ENCODE assay signal across 11 cellular contexts in genomic region chr16:78249056-78249455, GRCh38.
DNase-seq lines count a peak whose midpoint lies in the region; ATAC-seq and TF ChIP-seq lines count a peak whose summit lies in the region.
"Had no signal": no experiment of that assay in that cellular context is flagged by ENCODE, and none has a peak within 500 bp of the region (broad histone marks: within the 10 kb centered on the region; RNA-seq: fewer than 3 reads in every experiment).

No MANE protein-coding gene starts in this region.

- DNase-seq in D341Med (ENCODE audit: low spot score) (peak; percentile 82), NCI-H1436 (lab: John Stamatoyannopoulos, UW) (peak; percentile 74), epithelial cell of proximal tubule (ENCODE audit: low read depth) (peak; percentile 22), mesenchymal stem cell (peak; percentile 22), 8988T (no peak)
- no peak for DNase-seq in stimulated activated naive B cell treated with anti-CD40 and anti-IgM and Interleukin-4, amounts not matched to agents 10 μg/mL and 1 μg/mL and 100 μg/mL, for 72 hours
- DNase-seq: activated CD4-positive, alpha-beta T cell treated with anti-CD3 and anti-CD28 coated beads, Interleukin-2, amount 10 ng/mL, durations not matched to agents 24 days and 14 days; SW 1271 had no signal

- no peak overlapping the region for H3K23ac ChIP-seq in mesenchymal stem cell (ENCODE audit: low read length in 2 of 2)

- H2BK5ac ChIP-seq in mesenchymal stem cell (ENCODE audit: low read depth, low read length, poor library complexity, severe bottlenecking): no peak overlapping the region

- H3K9me3 ChIP-seq in mesenchymal stem cell (ENCODE audit: control insufficient read depth, low read length): no peaks in the 10 kb centered on the region

- H3K27ac Mint-ChIP-seq in activated T-helper 17 cell treated with anti-CD3 and anti-CD28 coated beads, Interleukin-2, amount 50 U/mL, for 72 hours: no peak overlapping the region
- no peak overlapping the region for H3K27ac Mint-ChIP-seq in stimulated activated naive B cell treated with anti-CD40 and anti-IgM and Interleukin-4, amounts not matched to agents 10 μg/mL and 1 μg/mL and 100 μg/mL, for 72 hours
- H3K27ac Mint-ChIP-seq: activated CD4-positive, alpha-beta T cell treated with anti-CD3 and anti-CD28 coated beads, Interleukin-2, amount 10 ng/mL, durations not matched to agents 24 days and 14 days had no signal

- H3K79me1 ChIP-seq in mesenchymal stem cell (replicated peaks; ENCODE audit: low read length, poor library complexity, severe bottlenecking): peaks cover 7% of the 10 kb centered on the region

- H2BK12ac ChIP-seq in mesenchymal stem cell (ENCODE audit: low read length in 2 of 2): no peak overlapping the region

- H3K4ac ChIP-seq in mesenchymal stem cell (ENCODE audit: low read depth in 1 of 2, low read length in 2 of 2): no peak overlapping the region

- no peaks in the 10 kb centered on the region for H3K9me3 Mint-ChIP-seq in activated T-helper 17 cell treated with anti-CD3 and anti-CD28 coated beads, Interleukin-2, amount 50 U/mL, for 72 hours
- peaks cover 0 to 4% of the 10 kb centered on the region in 2 donors for H3K9me3 Mint-ChIP-seq in stimulated activated naive B cell treated with anti-CD40 and anti-IgM and Interleukin-4, amounts not matched to agents 10 μg/mL and 1 μg/mL and 100 μg/mL, for 72 hours
- H3K9me3 Mint-ChIP-seq: activated CD4-positive, alpha-beta T cell treated with anti-CD3 and anti-CD28 coated beads, Interleukin-2, amount 10 ng/mL, durations not matched to agents 24 days and 14 days had no signal

- no peak overlapping the region for H4K8ac ChIP-seq in mesenchymal stem cell (ENCODE audit: low read length)

- no peak overlapping the region for H3K4me3 Mint-ChIP-seq in activated T-helper 17 cell treated with anti-CD3 and anti-CD28 coated beads, Interleukin-2, amount 50 U/mL, for 72 hours
- no peak overlapping the region for H3K4me3 Mint-ChIP-seq in stimulated activated naive B cell treated with anti-CD40 and anti-IgM and Interleukin-4, amounts not matched to agents 10 μg/mL and 1 μg/mL and 100 μg/mL, for 72 hours
- H3K4me3 Mint-ChIP-seq: activated CD4-positive, alpha-beta T cell treated with anti-CD3 and anti-CD28 coated beads, Interleukin-2, amount 10 ng/mL, durations not matched to agents 24 days and 14 days had no signal

- H3K36me3 Mint-ChIP-seq in activated T-helper 17 cell treated with anti-CD3 and anti-CD28 coated beads, Interleukin-2, amount 50 U/mL, for 72 hours (ENCODE audit: low read depth): no peaks in the 10 kb centered on the region
- peaks cover 6 to 7% of the 10 kb centered on the region in 2 donors for H3K36me3 Mint-ChIP-seq in stimulated activated naive B cell treated with anti-CD40 and anti-IgM and Interleukin-4, amounts not matched to agents 10 μg/mL and 1 μg/mL and 100 μg/mL, for 72 hours

- H3K27ac ChIP-seq in mesenchymal stem cell (ENCODE audit: low read length, poor library complexity, severe bottlenecking): no peak overlapping the region
- H3K27ac ChIP-seq: epithelial cell of prostate had no signal

- no peaks in the 10 kb centered on the region for H3K4me1 Mint-ChIP-seq in activated T-helper 17 cell treated with anti-CD3 and anti-CD28 coated beads, Interleukin-2, amount 50 U/mL, for 72 hours
- no peaks in the 10 kb centered on the region for H3K4me1 Mint-ChIP-seq in stimulated activated naive B cell treated with anti-CD40 and anti-IgM and Interleukin-4, amounts not matched to agents 10 μg/mL and 1 μg/mL and 100 μg/mL, for 72 hours
- H3K4me1 Mint-ChIP-seq: activated CD4-positive, alpha-beta T cell treated with anti-CD3 and anti-CD28 coated beads, Interleukin-2, amount 10 ng/mL, durations not matched to agents 24 days and 14 days had no signal

- ATAC-seq in HG02623 (IDR thresholded peaks at IDR 0.05; ENCODE audit: unreplicated experiment): no peak
- no peak for ATAC-seq in activated T-helper 17 cell treated with anti-CD3 and anti-CD28 coated beads, Interleukin-2, amount 50 U/mL, for 72 hours (replicated peaks)
- ATAC-seq in stimulated activated naive B cell treated with anti-CD40 and anti-IgM and Interleukin-4, amounts not matched to agents 10 μg/mL and 1 μg/mL and 100 μg/mL, for 72 hours (replicated peaks): no peak

- no peaks in the 10 kb centered on the region for H3K27me3 Mint-ChIP-seq in activated T-helper 17 cell treated with anti-CD3 and anti-CD28 coated beads, Interleukin-2, amount 50 U/mL, for 72 hours
- no peaks in the 10 kb centered on the region for H3K27me3 Mint-ChIP-seq in stimulated activated naive B cell treated with anti-CD40 and anti-IgM and Interleukin-4, amounts not matched to agents 10 μg/mL and 1 μg/mL and 100 μg/mL, for 72 hours
- H3K27me3 Mint-ChIP-seq: activated CD4-positive, alpha-beta T cell treated with anti-CD3 and anti-CD28 coated beads, Interleukin-2, amount 10 ng/mL, durations not matched to agents 24 days and 14 days had no signal

- no peak overlapping the region for H3K18ac ChIP-seq in mesenchymal stem cell (ENCODE audit: low read depth in 1 of 2, low read length in 2 of 2)

- H2BK15ac ChIP-seq in mesenchymal stem cell (ENCODE audit: low read depth, poor library complexity, severe bottlenecking): no peak overlapping the region

- no peak overlapping the region for H3K9ac ChIP-seq in mesenchymal stem cell (ENCODE audit: low read length)

- no peaks in the 10 kb centered on the region for H3K27me3 ChIP-seq in mesenchymal stem cell (ENCODE audit: control insufficient read depth in 1 of 2, insufficient read depth in 1 of 2, low read length in 2 of 2)

- H3K4me3 ChIP-seq in epithelial cell of proximal tubule (ENCODE audit: low read depth, low read length): no peak overlapping the region
- no peak overlapping the region for H3K4me3 ChIP-seq in mesenchymal stem cell (ENCODE audit: insufficient read depth in 1 of 2, low read depth in 1 of 2, low read length in 2 of 2)

- H3K14ac ChIP-seq in mesenchymal stem cell (ENCODE audit: low read length in 2 of 2): no peak overlapping the region

- 68% methylated on average over 13 of the region's 13 CpGs for WGBS in mesenchymal stem cell

- H3K36me3 ChIP-seq in mesenchymal stem cell (ENCODE audit: control insufficient read depth in 1 of 2, insufficient read depth in 2 of 2, low read depth in 1 of 2, low read length in 2 of 2): no peaks in the 10 kb centered on the region

- H2BK120ac ChIP-seq in mesenchymal stem cell (ENCODE audit: low read depth, low read length): no peak overlapping the region

- peaks cover 7% of the 10 kb centered on the region for H3K4me1 ChIP-seq in mesenchymal stem cell (ENCODE audit: control insufficient read depth, insufficient read depth, low read depth, low read length)

- H2AFZ ChIP-seq in mesenchymal stem cell (ENCODE audit: low read depth, low read length): no peak overlapping the region

- peak; percentile 63 for TF ChIP-seq CTCF in epithelial cell of proximal tubule (conservative IDR thresholded peaks at IDR 0.05; ENCODE audit: low read depth, low read length)

- H3K4me2 ChIP-seq in mesenchymal stem cell (ENCODE audit: low read length, poor library complexity, severe bottlenecking): no peak overlapping the region

- H2AK5ac ChIP-seq in mesenchymal stem cell (ENCODE audit: low read length, severe bottlenecking): no peak overlapping the region

- H4K91ac ChIP-seq in mesenchymal stem cell (ENCODE audit: low read length): no peak overlapping the region

Comparison
In these comparisons a context has a peak if more than half of its experiments do, and no peak if none do; other contexts are left out.
1. DNase-seq: peak in D341Med (single experiment), NCI-H1436 (single experiment), epithelial cell of proximal tubule (single experiment) and mesenchymal stem cell (single experiment); none in 8988T (single experiment) and stimulated activated naive B cell treated with anti-CD40 and anti-IgM and Interleukin-4, amounts not matched to agents 10 μg/mL and 1 μg/mL and 100 μg/mL, for 72 hours (single experiment).